In genomic region chr3:14847613-14848541, GRCh38 we compare ENCODE assay signal across 8 cellular contexts. TPM values are rescaled to one million over a fixed set of nuclear protein-coding genes. Genes with fewer than 3 reads are reported as not detected.
A peak's percentile ranks its signal among the peaks of the same experiment; 100 is the strongest.
DNase-seq lines count a peak whose midpoint lies in the region; ATAC-seq, FAIRE-seq and TF ChIP-seq lines count a peak whose summit lies in the region.

No MANE protein-coding gene starts in this region.

- peak; percentile 72 for FAIRE-seq in endothelial cell of umbilical vein (lab: Jason Lieb, UNC)

- H3K79me2 ChIP-seq in endothelial cell of umbilical vein (ENCODE audit: control insufficient read depth, insufficient read depth, low read length), result peaks cover 80% of the 10 kb centered on the region

- no TSS peak for BruUV-seq in endothelial cell of umbilical vein (replicated peaks; lab: Mats Ljungman, UMichigan)

- H3K27ac ChIP-seq in endothelial cell of umbilical vein (ENCODE audit: insufficient read depth, low read depth, low read length) (peak overlapping the region; percentile 10), mucosa of rectum (ENCODE audit: low read depth in 2 of 2, low read length in 2 of 2) (peak overlapping the region; percentile 6 to 56)

- POLR2A ChIA-PET in endothelial cell of umbilical vein (lab: Charles Lee), result no interaction called here

- H3K4me1 ChIP-seq in endothelial cell of umbilical vein (ENCODE audit: control insufficient read depth, extremely low read depth, insufficient read depth, low read length) (peaks cover 23% of the 10 kb centered on the region), mucosa of rectum (ENCODE audit: control insufficient read depth in 2 of 2, insufficient read depth in 2 of 2, low read length in 2 of 2) (peaks cover 6 to 23% of the 10 kb centered on the region in 2 donors)

- peak overlapping the region in 2 of 7 donors; percentile 3 to 26 for H3K27ac Mint-ChIP-seq in CD14-positive monocyte

- no peak overlapping the region for H2AFZ ChIP-seq in endothelial cell of umbilical vein (ENCODE audit: low read depth, low read length)

- H3K4me1 Mint-ChIP-seq in CD14-positive monocyte, result peaks cover 7% of the 10 kb centered on the region

- TF ChIP-seq CTCF in GM06990 (IDR thresholded peaks at IDR 0.05; ENCODE audit: insufficient read depth, low read length, poor library complexity, severe bottlenecking) (no peak), endothelial cell of umbilical vein (IDR thresholded peaks at IDR 0.05; ENCODE audit: extremely low read depth in 1 of 2, insufficient read depth in 1 of 2, low read depth in 1 of 2, low read length in 2 of 2) (no peak), CD14-positive monocyte (IDR thresholded peaks at IDR 0.05) (no peak)

- H3K4me3 ChIP-seq in GM06990 (replicated peaks; ENCODE audit: low read depth, low read length), result no peak overlapping the region
- no peak overlapping the region for H3K4me3 ChIP-seq in endothelial cell of umbilical vein (replicated peaks in 1 of 3; ENCODE audit: insufficient read depth in 1 of 3, low read depth in 1 of 3, low read length in 3 of 3)
- H3K4me3 ChIP-seq in mucosa of rectum (ENCODE audit: low read length in 2 of 2), result peak overlapping the region; percentile 36 to 37

- intact Hi-C loops in endothelial cell of umbilical vein (cut with micrococcal nuclease), result loop anchor here (5.0 kb wide), 1 partner anchor 176 kb away; no protein-coding TSS in a partner anchor
- intact Hi-C loops in CD14-positive monocyte (cut with micrococcal nuclease), result no loop called here

- H3K9ac ChIP-seq in endothelial cell of umbilical vein (replicated peaks; ENCODE audit: extremely low read depth, insufficient read depth, low read length) (no peak overlapping the region), mucosa of rectum (ENCODE audit: low read depth in 1 of 2, low read length in 2 of 2) (no peak overlapping the region)

- DNase-seq in GM06990 (ENCODE audit: extremely low read depth, insufficient read length), result peak; percentile 26
- peak; percentile 23 for DNase-seq in LoVo (ENCODE audit: low spot score)
- peak; percentile 43 for DNase-seq in endothelial cell of umbilical vein (ENCODE audit: low read depth, low spot score)
- no peak for DNase-seq in amniotic stem cell (lab: John Stamatoyannopoulos, UW)
- DNase-seq in CD14-positive monocyte (ENCODE audit: low spot score), result no peak
- DNase-seq in NCI-H510A treated with DMSO at 0.1 percent for 48 hours (lab: John Stamatoyannopoulos, UW), result no peak

- H3K9me3 ChIP-seq in endothelial cell of umbilical vein (replicated peaks; ENCODE audit: control insufficient read depth, insufficient read depth, low read length) (no peaks in the 10 kb centered on the region), mucosa of rectum (ENCODE audit: control insufficient read depth in 2 of 2, low read length in 2 of 2) (no peaks in the 10 kb centered on the region)

- peak overlapping the region; percentile 35 for H3K4me2 ChIP-seq in endothelial cell of umbilical vein (ENCODE audit: insufficient read depth, low read length)

- H3K27me3 Mint-ChIP-seq in CD14-positive monocyte (ENCODE audit: low read depth in 3 of 3), result peaks cover 3 to 14% (median 3%) of the 10 kb centered on the region in 3 donors

- no peaks in the 10 kb centered on the region for H3K9me1 ChIP-seq in endothelial cell of umbilical vein (replicated peaks; ENCODE audit: control insufficient read depth, extremely low read depth, insufficient read depth, low read length)

- no peak overlapping the region for H3K4me3 Mint-ChIP-seq in CD14-positive monocyte

- no peak for TF ChIP-seq POLR2A in endothelial cell of umbilical vein (IDR thresholded peaks at IDR 0.05; ENCODE audit: low read depth, low read length)

- no peaks in the 10 kb centered on the region for H3K36me3 ChIP-seq in GM06990 (ENCODE audit: control insufficient read depth, insufficient read depth, low read length)
- H3K36me3 ChIP-seq in endothelial cell of umbilical vein (ENCODE audit: control insufficient read depth in 2 of 2, extremely low read depth in 1 of 2, insufficient read depth in 2 of 2, low read length in 2 of 2), result no peaks in the 10 kb centered on the region
- no peaks in the 10 kb centered on the region for H3K36me3 ChIP-seq in mucosa of rectum (ENCODE audit: control insufficient read depth in 2 of 2, insufficient read depth in 2 of 2, low read length in 2 of 2)

- ATAC-seq in HG03135 (IDR thresholded peaks at IDR 0.05; ENCODE audit: unreplicated experiment), result no peak

- dilution Hi-C loops in endothelial cell of umbilical vein (cut with MboI; ENCODE audit: extremely low pct_ligation_motif_present, low sequenced_read_pairs), result loop anchor here (10.0 kb wide), 1 partner anchor 63 kb away; no protein-coding TSS in a partner anchor

- CTCF ChIA-PET in endothelial cell of umbilical vein (lab: Charles Lee), result interaction anchor here (0.7 to 4.9 kb wide), 9 partner anchors 12 to 174 kb away, joined by 3 to 26 read pairs (median 3); no protein-coding TSS in a partner anchor

- H3K27me3 ChIP-seq in GM06990 (replicated peaks; ENCODE audit: control insufficient read depth, insufficient read depth, low read length), result peaks cover 4% of the 10 kb centered on the region
- H3K27me3 ChIP-seq in endothelial cell of umbilical vein (ENCODE audit: control insufficient read depth in 2 of 2, insufficient read depth in 2 of 2, low read length in 2 of 2), result no peaks in the 10 kb centered on the region
- H3K27me3 ChIP-seq in mucosa of rectum (ENCODE audit: control insufficient read depth in 2 of 2, insufficient read depth in 2 of 2, low read length in 2 of 2), result no peaks in the 10 kb centered on the region

- H4K20me1 ChIP-seq in endothelial cell of umbilical vein (replicated peaks; ENCODE audit: control insufficient read depth, extremely low read depth, insufficient read depth, low read length), result no peaks in the 10 kb centered on the region

- no peaks in the 10 kb centered on the region for H3K9me3 Mint-ChIP-seq in CD14-positive monocyte

- H3K36me3 Mint-ChIP-seq in CD14-positive monocyte, result no peaks in the 10 kb centered on the region

TF ChIP-seq in endothelial cell of umbilical vein, 7 proteins besides CTCF, POLR2A, EP300 and RAD21:
- no peak for TF ChIP-seq MAX (IDR thresholded peaks at IDR 0.05; ENCODE audit: insufficient read depth, insufficient read length)
- TF ChIP-seq POLR2AphosphoS5 (IDR thresholded peaks at IDR 0.05; ENCODE audit: insufficient read depth, low read depth, low read length), result no peak
- TF ChIP-seq FOS (IDR thresholded peaks at IDR 0.05; ENCODE audit: borderline replicate concordance, insufficient read depth, low read length), result no peak

RNA-seq across cellular contexts. Expression of gene FGD5, which starts 29.1 kb away (rescaled TPM):
- 134 and 141 TPM in 2 replicates for total RNA-seq in endothelial cell of umbilical vein
- polyA plus RNA-seq in endothelial cell of umbilical vein (45.4 and 49.6 TPM in 2 replicates), CD14-positive monocyte (not detected)
- polyA plus RNA-seq in endothelial cell of umbilical vein (2011; cell fraction: cytosol; rRNA removed), result 64.1 and 67.3 TPM in 2 replicates
- 75.7 and 82.0 TPM in 2 replicates for polyA plus RNA-seq in endothelial cell of umbilical vein (2011; cell fraction: nucleus; rRNA removed)
- 84.4 and 85.0 TPM in 2 replicates for polyA plus RNA-seq in endothelial cell of umbilical vein (2012)
- 101 and 111 TPM in 2 replicates for polyA minus RNA-seq in endothelial cell of umbilical vein
- polyA minus RNA-seq in endothelial cell of umbilical vein (2011; cell fraction: cytosol; rRNA and poly(A)+ RNA removed), result not detected
- 93.1 and 98.3 TPM in 2 replicates for polyA minus RNA-seq in endothelial cell of umbilical vein (2011; cell fraction: nucleus; rRNA and poly(A)+ RNA removed)

Comparison
In these comparisons a context has a peak if more than half of its experiments do, and no peak if none do; other contexts are left out.
1. DNase-seq: peak in GM06990 (single experiment), LoVo (single experiment) and endothelial cell of umbilical vein (single experiment); none in amniotic stem cell (single experiment), CD14-positive monocyte (single experiment) and NCI-H510A treated with DMSO at 0.1 percent for 48 hours (single experiment).
2. H3K4me3 ChIP-seq: peak in mucosa of rectum (2 of 2); none in GM06990 (single experiment) and endothelial cell of umbilical vein (0 of 3).
3. RNA of gene FGD5, which starts 29.1 kb away (polyA plus RNA-seq): 45.4 to 85.0 TPM in endothelial cell of umbilical vein; not detected in CD14-positive monocyte; every median in the first group is over 10 times any median in the second.